ENCODE assay signal across 10 cellular contexts in genomic region chr4:89294583-89295244, GRCh38. TPM values are rescaled to one million over a fixed set of nuclear protein-coding genes. Genes with fewer than 3 reads are reported as not detected.
A peak's percentile ranks its signal among the peaks of the same experiment; 100 is the strongest.
DNase-seq lines count a peak whose midpoint lies in the region; ATAC-seq and TF ChIP-seq lines count a peak whose summit lies in the region.
"Had no signal": no experiment of that assay in that cellular context is flagged by ENCODE, and none has a peak within 500 bp of the region (broad histone marks: within the 10 kb centered on the region; RNA-seq: fewer than 3 reads in every experiment).

No MANE protein-coding gene starts in this region.

- H3K4me1 ChIP-seq in DOHH2 (ENCODE audit: control insufficient read depth, low read length) (peaks cover 75% of the 10 kb centered on the region), breast epithelium (no peaks in the 10 kb centered on the region), thyroid gland (no peaks in the 10 kb centered on the region), ovary (ENCODE audit: insufficient read depth) (no peaks in the 10 kb centered on the region)

- no peaks in the 10 kb centered on the region for H3K27me3 ChIP-seq in DOHH2 (ENCODE audit: control insufficient read depth, low read length)
- H3K27me3 ChIP-seq in breast epithelium: no peaks in the 10 kb centered on the region
- H3K27me3 ChIP-seq in thyroid gland: no peaks in the 10 kb centered on the region
- no peaks in the 10 kb centered on the region for H3K27me3 ChIP-seq in ovary
- H3K27me3 ChIP-seq: pancreas had no signal

- no peaks in the 10 kb centered on the region for H3K79me2 ChIP-seq in DOHH2 (ENCODE audit: control insufficient read depth, low read length)

- ATAC-seq in GM19467 (IDR thresholded peaks at IDR 0.05; ENCODE audit: unreplicated experiment) (peak; percentile 80), HG03457 (IDR thresholded peaks at IDR 0.05; ENCODE audit: unreplicated experiment) (peak; percentile 82)

- H3K27ac ChIP-seq in DOHH2 (ENCODE audit: low read depth, low read length) (peak overlapping the region; percentile 40), breast epithelium (no peak overlapping the region), thyroid gland (no peak overlapping the region), ovary (no peak overlapping the region)
- H3K27ac ChIP-seq: HL-60 had no signal

- peak overlapping the region; percentile 44 for H3K4me3 ChIP-seq in DOHH2 (ENCODE audit: low read length)
- H3K4me3 ChIP-seq in breast epithelium: no peak overlapping the region
- no peak overlapping the region for H3K4me3 ChIP-seq in thyroid gland (replicated peaks in 1 of 3)
- no peak overlapping the region for H3K4me3 ChIP-seq in ovary
- H3K4me3 ChIP-seq: pancreas had no signal

- TF ChIP-seq POLR2A in breast epithelium (IDR thresholded peaks at IDR 0.05): no peak
- TF ChIP-seq POLR2A in thyroid gland (IDR thresholded peaks at IDR 0.05): no peak
- no peak for TF ChIP-seq POLR2A in ovary (IDR thresholded peaks at IDR 0.05)

- H3K9me3 ChIP-seq in DOHH2 (ENCODE audit: control insufficient read depth, insufficient read depth, low read length) (no peaks in the 10 kb centered on the region), breast epithelium (no peaks in the 10 kb centered on the region), thyroid gland (no peaks in the 10 kb centered on the region), ovary (no peaks in the 10 kb centered on the region)
- H3K9me3 ChIP-seq: pancreas had no signal

- H3K36me3 ChIP-seq in DOHH2 (ENCODE audit: control insufficient read depth, low read length) (no peaks in the 10 kb centered on the region), breast epithelium (no peaks in the 10 kb centered on the region), thyroid gland (no peaks in the 10 kb centered on the region), ovary (no peaks in the 10 kb centered on the region)
- H3K36me3 ChIP-seq: pancreas had no signal

- TF ChIP-seq CTCF in DOHH2 (IDR thresholded peaks at IDR 0.05; ENCODE audit: low read depth, low read length, poor library complexity, severe bottlenecking) (no peak), breast epithelium (IDR thresholded peaks at IDR 0.05) (no peak), thyroid gland (IDR thresholded peaks at IDR 0.05) (no peak), ovary (IDR thresholded peaks at IDR 0.05) (no peak)

- no peak for TF ChIP-seq EP300 in ovary (IDR thresholded peaks at IDR 0.05)

- intact Hi-C loops in breast epithelium (cut with DNase I; ENCODE audit: low total_unique reads): no loop called here
- intact Hi-C loops in thyroid gland (cut with DNase I): no loop called here
- intact Hi-C loops in ovary (cut with DNase I): no loop called here

- WGBS in thyroid gland, 2 donors: 66 to 68% methylated on average over 4 of the region's 4 CpGs
- 54 to 55% (median 54%) methylated on average over 4 of the region's 4 CpGs for WGBS in ovary, 3 donors

- peaks cover 27% of the 10 kb centered on the region for H3F3A ChIP-seq in DOHH2 (ENCODE audit: control insufficient read depth, insufficient read depth)

- peak overlapping the region; percentile 55 for H3K4me2 ChIP-seq in DOHH2 (ENCODE audit: low read length)

- H3K9me2 ChIP-seq in DOHH2 (replicated peaks; ENCODE audit: control insufficient read depth, low read length): no peaks in the 10 kb centered on the region

- DNase-seq in central memory CD4-positive, alpha-beta T cell: peak; percentile 84
- no peak for DNase-seq in breast epithelium (ENCODE audit: low spot score in 2 of 2)
- no peak for DNase-seq in thyroid gland
- DNase-seq in SW 1271 (lab: John Stamatoyannopoulos, UW): no peak
- no peak for DNase-seq in ovary
- DNase-seq: pancreas had no signal

- H4K20me1 ChIP-seq in DOHH2 (ENCODE audit: control insufficient read depth, insufficient read depth, low read depth, low read length): no peaks in the 10 kb centered on the region

RNA-seq across cellular contexts. Expression of gene GPRIN3, which starts 12.9 kb away (rescaled TPM):
- total RNA-seq in breast epithelium: 10 to 100 TPM in 1 of 3 donors, 1 to 10 TPM in 2; 3.3 to 13.2 (median 4.0) TPM
- 1 to 10 TPM; 1.2 to 7.5 (median 4.0) TPM for total RNA-seq in thyroid gland
- total RNA-seq in ovary: 1 to 10 TPM; 2.7 to 6.8 (median 3.9) TPM
- polyA plus RNA-seq in ovary: 1 to 10 TPM; 1.0 to 1.7 TPM
